ENCODE assay signal across 10 cellular contexts in genomic region chr18:5515007-5515744, GRCh38. TPM values are rescaled to one million over a fixed set of nuclear protein-coding genes. Genes with fewer than 3 reads are reported as not detected.
DNase-seq lines count a peak whose midpoint lies in the region; ATAC-seq, FAIRE-seq and TF ChIP-seq lines count a peak whose summit lies in the region.
"Had no signal": no experiment of that assay in that cellular context is flagged by ENCODE, and none has a peak within 500 bp of the region (broad histone marks: within the 10 kb centered on the region; RNA-seq: fewer than 3 reads in every experiment).

No MANE protein-coding gene starts in this region.

- H3K9ac ChIP-seq in endodermal cell (ENCODE audit: extremely low read depth, low read length, poor library complexity, severe bottlenecking) (no peak overlapping the region), SK-N-SH (no peak overlapping the region)

- no peaks in the 10 kb centered on the region for H3K36me3 Mint-ChIP-seq in endodermal cell (ENCODE audit: low read depth)
- H3K36me3 Mint-ChIP-seq in naive thymus-derived CD4-positive, alpha-beta T cell: no peaks in the 10 kb centered on the region
- H3K36me3 Mint-ChIP-seq: activated naive CD8-positive, alpha-beta T cell had no signal

- intact Hi-C loops in naive thymus-derived CD4-positive, alpha-beta T cell (cut with micrococcal nuclease): no loop called here

- H3K36me3 ChIP-seq in endodermal cell (ENCODE audit: control insufficient read depth, insufficient read depth, low read length): no peaks in the 10 kb centered on the region
- no peaks in the 10 kb centered on the region for H3K36me3 ChIP-seq in naive thymus-derived CD4-positive, alpha-beta T cell (ENCODE audit: control insufficient read depth in 2 of 3, insufficient read depth in 3 of 3, low read length in 3 of 3)
- H3K36me3 ChIP-seq in SK-N-SH (replicated peaks in 1 of 2; ENCODE audit: control insufficient read depth in 1 of 2, insufficient read depth in 2 of 2, low read length in 1 of 2): no peaks in the 10 kb centered on the region
- H3K36me3 ChIP-seq in brain microvascular endothelial cell (replicated peaks): no peaks in the 10 kb centered on the region

- no peak for TF ChIP-seq EP300 in SK-N-SH (IDR thresholded peaks at IDR 0.05; ENCODE audit: borderline replicate concordance in 1 of 2, low read depth in 1 of 2, low read length in 1 of 2)

- H3K27me3 ChIP-seq in endodermal cell (ENCODE audit: control insufficient read depth, insufficient read depth, low read length, poor library complexity, severe bottlenecking): no peaks in the 10 kb centered on the region
- H3K27me3 ChIP-seq in naive thymus-derived CD4-positive, alpha-beta T cell (ENCODE audit: control insufficient read depth in 2 of 2, insufficient read depth in 2 of 2, low read length in 2 of 2): no peaks in the 10 kb centered on the region
- no peaks in the 10 kb centered on the region for H3K27me3 ChIP-seq in SK-N-SH (ENCODE audit: insufficient read depth)
- H3K27me3 ChIP-seq in brain microvascular endothelial cell (replicated peaks): no peaks in the 10 kb centered on the region

- H3K4me3 ChIP-seq in endodermal cell (ENCODE audit: low read length) (peak overlapping the region; percentile 42), SK-N-SH (ENCODE audit: low read depth in 2 of 2, low read length in 1 of 2) (no peak overlapping the region), brain microvascular endothelial cell (ENCODE audit: low read depth, low read length) (no peak overlapping the region)
- no peak overlapping the region for H3K4me3 ChIP-seq in naive thymus-derived CD4-positive, alpha-beta T cell (ENCODE audit: low read length)

- peaks cover 53% of the 10 kb centered on the region for H3K4me1 Mint-ChIP-seq in endodermal cell
- peaks cover 0 to 30% (median 15%) of the 10 kb centered on the region in 7 donors for H3K4me1 Mint-ChIP-seq in naive thymus-derived CD4-positive, alpha-beta T cell

- no peak overlapping the region for H3K4me2 ChIP-seq in SK-N-SH

- no peaks in the 10 kb centered on the region for H3K9me2 ChIP-seq in SK-N-SH

- H3K9me3 ChIP-seq in endodermal cell (ENCODE audit: control insufficient read depth, low read length) (no peaks in the 10 kb centered on the region), SK-N-SH (no peaks in the 10 kb centered on the region)
- no peaks in the 10 kb centered on the region for H3K9me3 ChIP-seq in naive thymus-derived CD4-positive, alpha-beta T cell (ENCODE audit: control insufficient read depth in 2 of 3, low read length in 3 of 3)

- H3K4me1 ChIP-seq in endodermal cell (ENCODE audit: control insufficient read depth, insufficient read depth, low read length) (peaks cover 17% of the 10 kb centered on the region), SK-N-SH (ENCODE audit: control insufficient read depth in 1 of 2, insufficient read depth in 2 of 2, low read depth in 1 of 2, low read length in 1 of 2) (no peaks in the 10 kb centered on the region; a peak in 1 of 4 replicates)
- H3K4me1 ChIP-seq in naive thymus-derived CD4-positive, alpha-beta T cell (ENCODE audit: control insufficient read depth in 2 of 2, insufficient read depth in 2 of 2, low read length in 2 of 2): no peaks in the 10 kb centered on the region

- TF ChIP-seq CTCF in D721Med (IDR thresholded peaks at IDR 0.05; ENCODE audit: insufficient read depth, missing control alignments) (no peak), endodermal cell (conservative IDR thresholded peaks at IDR 0.05) (no peak), SK-N-SH (IDR thresholded peaks at IDR 0.05) (no peak), brain microvascular endothelial cell (IDR thresholded peaks at IDR 0.05; ENCODE audit: low read depth, low read length, missing control alignments) (no peak)

- H3K79me2 ChIP-seq in SK-N-SH (ENCODE audit: insufficient read depth): no peaks in the 10 kb centered on the region

- POLR2A ChIA-PET in naive thymus-derived CD4-positive, alpha-beta T cell (lab: Charles Lee): no interaction called here
- POLR2A ChIA-PET in SK-N-SH (lab: Yijun Ruan, JAX): no interaction called here

- no peaks in the 10 kb centered on the region for H3F3A ChIP-seq in SK-N-SH (replicated peaks; ENCODE audit: insufficient read depth)

- CTCF ChIA-PET in naive thymus-derived CD4-positive, alpha-beta T cell (lab: Charles Lee): interaction anchor here (0.7 kb wide), 1 partner anchor 23 kb away, joined by 3 read pairs; no protein-coding TSS in a partner anchor
- CTCF ChIA-PET in SK-N-SH (lab: Yijun Ruan, JAX): no interaction called here

- H3K27me3 Mint-ChIP-seq in endodermal cell (ENCODE audit: insufficient read depth): no peaks in the 10 kb centered on the region
- H3K27me3 Mint-ChIP-seq in naive thymus-derived CD4-positive, alpha-beta T cell: peaks cover 0 to 33% (median 0%) of the 10 kb centered on the region in 5 donors

- H2AFZ ChIP-seq in SK-N-SH (ENCODE audit: low read depth): no peak overlapping the region

- no peaks in the 10 kb centered on the region for H3K9me3 Mint-ChIP-seq in endodermal cell
- no peaks in the 10 kb centered on the region for H3K9me3 Mint-ChIP-seq in naive thymus-derived CD4-positive, alpha-beta T cell

- no peak overlapping the region for H3K27ac ChIP-seq in endodermal cell (ENCODE audit: low read depth, low read length)
- H3K27ac ChIP-seq in naive thymus-derived CD4-positive, alpha-beta T cell (ENCODE audit: low read depth, low read length): no peak overlapping the region
- H3K27ac ChIP-seq in SK-N-SH (ENCODE audit: low read depth in 2 of 2, low read length in 1 of 2): no peak overlapping the region
- H3K27ac ChIP-seq in brain microvascular endothelial cell: no peak overlapping the region

- FAIRE-seq in D721Med (lab: Jason Lieb, UNC): peak; percentile 95

- H3K4me3 Mint-ChIP-seq in endodermal cell: peak overlapping the region; percentile 25
- peak overlapping the region in 4 of 10 donors; percentile 1 to 58 (median 2) for H3K4me3 Mint-ChIP-seq in naive thymus-derived CD4-positive, alpha-beta T cell
- H3K4me3 Mint-ChIP-seq: activated CD4-positive, alpha-beta T cell treated with anti-CD3 and anti-CD28 coated beads for 36 hours; activated naive CD8-positive, alpha-beta T cell had no signal

- no peaks in the 10 kb centered on the region for H4K20me1 ChIP-seq in SK-N-SH (ENCODE audit: insufficient read depth)

- DNase-seq in D721Med (ENCODE audit: insufficient read length, low spot score) (no peak), NCI-H524 (lab: John Stamatoyannopoulos, UW) (peak; percentile 83 to 94), endodermal cell (no peak), SK-N-SH (no peak), brain microvascular endothelial cell (no peak)
- no peak for DNase-seq in naive thymus-derived CD4-positive, alpha-beta T cell
- DNase-seq in activated naive CD4-positive, alpha-beta T cell (lab: John Stamatoyannopoulos, UW): no peak
- DNase-seq: activated CD4-positive, alpha-beta T cell treated with anti-CD3 and anti-CD28 coated beads for 36 hours had no signal

- no peak for TF ChIP-seq RAD21 in SK-N-SH (IDR thresholded peaks at IDR 0.05; ENCODE audit: low read length)

- peak; percentile 47 for ATAC-seq in naive thymus-derived CD4-positive, alpha-beta T cell
- ATAC-seq in HG03159 (IDR thresholded peaks at IDR 0.05; ENCODE audit: unreplicated experiment): no peak
- ATAC-seq: activated CD4-positive, alpha-beta T cell treated with anti-CD3 and anti-CD28 coated beads for 36 hours had no signal

- H3K27ac Mint-ChIP-seq in endodermal cell: no peak overlapping the region
- H3K27ac Mint-ChIP-seq in naive thymus-derived CD4-positive, alpha-beta T cell: no peak overlapping the region
- H3K27ac Mint-ChIP-seq: activated CD4-positive, alpha-beta T cell treated with anti-CD3 and anti-CD28 coated beads for 36 hours; activated naive CD8-positive, alpha-beta T cell had no signal

- WGBS in endodermal cell (ENCODE audit: insufficient coverage in 1 of 2, insufficient read length in 1 of 2), 2 experiments: 88 to 100% methylated on average over 1 to 3 of the region's 3 CpGs
- 25% methylated on average over 3 of the region's 3 CpGs for WGBS in SK-N-SH (ENCODE audit: low lambda C conversion rate)

- in situ Hi-C loops in brain microvascular endothelial cell (cut with HindIII; ENCODE audit: low pct_ligation_motif_present, low sequenced_read_pairs): no loop called here

TF ChIP-seq in SK-N-SH, 30 proteins besides CTCF, POLR2A, EP300 and RAD21:
- no peak for TF ChIP-seq RFX5 (IDR thresholded peaks at IDR 0.05; ENCODE audit: low read length)
- TF ChIP-seq RXRA (IDR thresholded peaks at IDR 0.05; ENCODE audit: borderline replicate concordance, low read depth): no peak
- TF ChIP-seq USF1 (IDR thresholded peaks at IDR 0.05; ENCODE audit: borderline replicate concordance, low read depth): no peak
TF ChIP-seq in SK-N-SH: peak in this region for 0.

RNA-seq across cellular contexts. Expression of gene EPB41L3, which starts 28.6 kb away (rescaled TPM):
- total RNA-seq in endodermal cell: 10 to 100 TPM; 49.3 to 51.6 TPM
- 31.1 TPM for polyA plus RNA-seq in endodermal cell (2013, experiment 1 of 2)
- 25.7 TPM for polyA plus RNA-seq in endodermal cell (2013, experiment 2 of 2)
- total RNA-seq in naive thymus-derived CD4-positive, alpha-beta T cell: 10 to 100 TPM in 4 of 5 experiments, 1 to 10 TPM in 1; 1.5 to 35.5 (median 15.3) TPM
- polyA plus RNA-seq in naive thymus-derived CD4-positive, alpha-beta T cell: 1 to 10 TPM; 1.9 to 5.6 TPM
- 0.15 and 0.84 TPM in 2 replicates for polyA plus RNA-seq in SK-N-SH (2012; rRNA removed)
- polyA plus RNA-seq in SK-N-SH (2012; cell fraction: cytosol; rRNA removed): 0.22 and 0.32 TPM in 2 replicates
- 0.21 and 0.39 TPM in 2 replicates for polyA plus RNA-seq in SK-N-SH (2012; cell fraction: nucleus; rRNA removed)

Comparison
In these comparisons a context has a peak if more than half of its experiments do, and no peak if none do; other contexts are left out.
1. DNase-seq: peak in NCI-H524 (2 of 2); none in D721Med (single experiment), endodermal cell (single experiment), naive thymus-derived CD4-positive, alpha-beta T cell (0 of 9), SK-N-SH (single experiment), activated naive CD4-positive, alpha-beta T cell (0 of 4) and brain microvascular endothelial cell (single experiment).